In the genomic region with DNA sequence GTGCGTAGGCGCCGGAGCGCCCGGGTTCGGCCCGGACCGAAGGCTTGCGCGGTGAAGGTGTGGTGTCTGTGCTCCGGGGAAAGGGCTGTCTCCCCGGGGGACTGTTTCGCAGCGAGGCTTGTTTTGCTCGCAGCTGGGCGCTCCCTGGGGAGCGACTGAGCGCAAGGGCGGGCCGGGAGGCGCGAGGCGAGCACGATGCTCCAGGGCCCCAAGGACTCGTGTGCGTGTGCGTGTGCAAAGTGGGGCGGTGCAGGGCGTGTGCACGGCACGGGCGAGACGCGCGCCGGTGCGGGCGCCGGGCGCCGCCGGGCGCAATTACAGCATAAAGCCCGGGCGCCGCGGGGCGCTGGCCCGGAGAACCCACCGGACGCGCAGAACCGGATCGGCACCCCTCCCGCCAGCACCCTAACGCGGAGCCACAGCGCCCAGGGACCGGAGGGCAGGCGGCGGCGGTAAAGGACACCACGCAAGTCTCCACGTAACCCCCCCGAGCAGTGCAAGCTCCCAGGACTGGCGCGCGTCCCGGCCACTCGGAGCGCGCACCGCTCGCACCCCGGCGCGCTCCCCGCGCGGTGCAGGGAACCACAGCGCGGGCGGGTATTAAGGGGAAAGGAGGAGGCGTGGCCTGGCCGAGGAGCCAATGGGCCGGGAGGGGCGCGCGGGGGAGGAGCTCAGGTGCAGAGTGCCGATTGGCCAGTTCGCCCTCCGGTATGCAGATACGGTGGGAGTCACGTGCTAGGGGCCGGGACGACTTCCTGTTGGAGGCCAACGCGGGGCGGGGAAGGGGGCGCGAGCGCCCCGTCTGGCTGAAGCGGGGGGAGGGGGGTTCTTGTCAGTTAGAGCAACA, we compare ENCODE assay signal across 1 cellular context.
TF ChIP-seq lines count a peak whose summit lies in the region.

A gene with protein sequence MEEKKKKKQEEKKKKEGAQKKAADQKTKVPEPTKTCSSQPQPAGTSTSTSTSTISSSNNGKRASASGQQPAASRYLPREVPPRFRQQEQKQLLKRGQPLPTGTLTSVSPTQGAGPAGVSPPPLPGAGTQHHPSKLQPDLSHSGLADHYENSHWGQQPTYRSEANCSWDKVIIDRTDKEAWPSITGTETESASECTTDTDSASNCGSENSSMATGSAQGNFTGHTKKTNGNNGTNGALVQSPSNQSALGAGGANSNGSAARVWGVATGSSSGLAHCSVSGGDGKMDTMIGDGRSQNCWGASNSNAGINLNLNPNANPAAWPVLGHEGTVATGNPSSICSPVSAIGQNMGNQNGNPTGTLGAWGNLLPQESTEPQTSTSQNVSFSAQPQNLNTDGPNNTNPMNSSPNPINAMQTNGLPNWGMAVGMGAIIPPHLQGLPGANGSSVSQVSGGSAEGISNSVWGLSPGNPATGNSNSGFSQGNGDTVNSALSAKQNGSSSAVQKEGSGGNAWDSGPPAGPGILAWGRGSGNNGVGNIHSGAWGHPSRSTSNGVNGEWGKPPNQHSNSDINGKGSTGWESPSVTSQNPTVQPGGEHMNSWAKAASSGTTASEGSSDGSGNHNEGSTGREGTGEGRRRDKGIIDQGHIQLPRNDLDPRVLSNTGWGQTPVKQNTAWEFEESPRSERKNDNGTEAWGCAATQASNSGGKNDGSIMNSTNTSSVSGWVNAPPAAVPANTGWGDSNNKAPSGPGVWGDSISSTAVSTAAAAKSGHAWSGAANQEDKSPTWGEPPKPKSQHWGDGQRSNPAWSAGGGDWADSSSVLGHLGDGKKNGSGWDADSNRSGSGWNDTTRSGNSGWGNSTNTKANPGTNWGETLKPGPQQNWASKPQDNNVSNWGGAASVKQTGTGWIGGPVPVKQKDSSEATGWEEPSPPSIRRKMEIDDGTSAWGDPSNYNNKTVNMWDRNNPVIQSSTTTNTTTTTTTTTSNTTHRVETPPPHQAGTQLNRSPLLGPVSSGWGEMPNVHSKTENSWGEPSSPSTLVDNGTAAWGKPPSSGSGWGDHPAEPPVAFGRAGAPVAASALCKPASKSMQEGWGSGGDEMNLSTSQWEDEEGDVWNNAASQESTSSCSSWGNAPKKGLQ (N-terminal part only) (plus strand): TSS at position 835 of the 847 bp plus-strand sequence. CDS start 45,504 bp downstream, outside the sequence.

TF ChIP-seq in HepG2, 621 proteins besides CTCF, POLR2A, EP300 and RAD21 (continued from another document and continues in another):
- TF ChIP-seq SPEN (CRISPR knock-in tag; IDR thresholded peaks at IDR 0.05; ENCODE audit: low read depth) (peak; percentile 89; the same call in 1 of the 2 replicates), KAT8 (CRISPR knock-in tag; IDR thresholded peaks at IDR 0.05) (peak; percentile 87), ARHGAP35 (CRISPR knock-in tag; IDR thresholded peaks at IDR 0.05; ENCODE audit: borderline replicate concordance) (peak; percentile 92; the same call in 1 of the 2 replicates), ZNF33B (CRISPR knock-in tag; IDR thresholded peaks at IDR 0.05) (0 out of 2 replicates have a peak, but pooled peaks have one; percentile 66), ZNF766 (CRISPR knock-in tag; IDR thresholded peaks at IDR 0.05; ENCODE audit: borderline replicate concordance) (peak; percentile 74), JUNB (CRISPR knock-in tag; IDR thresholded peaks at IDR 0.05; ENCODE audit: borderline replicate concordance) (no peak), ZNF781 (CRISPR knock-in tag; IDR thresholded peaks at IDR 0.05; ENCODE audit: borderline replicate concordance, not compliant biosample characterization) (peak; percentile 2), ZFP1 (CRISPR knock-in tag; IDR thresholded peaks at IDR 0.05) (no peak), CHCHD3 (CRISPR knock-in tag; IDR thresholded peaks at IDR 0.05) (peak; percentile 98), MAZ (IDR thresholded peaks at IDR 0.05; ENCODE audit: borderline replicate concordance, low read depth, low read length) (peak; percentile 99), MAZ (CRISPR knock-in tag; IDR thresholded peaks at IDR 0.05; ENCODE audit: low read depth) (peak; percentile 100), NR2F6 (IDR thresholded peaks at IDR 0.05) (no peak), NR2F6 (CRISPR knock-in tag; IDR thresholded peaks at IDR 0.05) (0 out of 2 replicates have a peak, but pooled peaks have one; percentile 17), RAD51 (IDR thresholded peaks at IDR 0.05; ENCODE audit: borderline replicate concordance) (peak; percentile 91), NR2F1 (CRISPR knock-in tag; IDR thresholded peaks at IDR 0.05) (peak in 1 of 2 experiments; percentile 42; a peak in 1 of 4 replicates), MEIS2 (CRISPR knock-in tag; IDR thresholded peaks at IDR 0.05) (peak; percentile 44; the same call in 1 of the 2 replicates), FOXC1 (CRISPR knock-in tag; IDR thresholded peaks at IDR 0.05; ENCODE audit: borderline replicate concordance) (peak; percentile 79), KDM4B (CRISPR knock-in tag; IDR thresholded peaks at IDR 0.05) (no peak), ZNF891 (CRISPR knock-in tag; IDR thresholded peaks at IDR 0.05) (peak; percentile 89), CHD2 (IDR thresholded peaks at IDR 0.05; ENCODE audit: low read depth, low read length) (no peak), NCOA2 (CRISPR knock-in tag; IDR thresholded peaks at IDR 0.05) (no peak; the same call in 1 of the 2 replicates), AGO1 (IDR thresholded peaks at IDR 0.05; ENCODE audit: low read depth, low read length, poor library complexity, severe bottlenecking) (peak; percentile 66), STAT5B (CRISPR knock-in tag; IDR thresholded peaks at IDR 0.05) (peak; percentile 82), EZH2 (conservative IDR thresholded peaks at IDR 0.05; ENCODE audit: low read depth, low read length) (no peak; the same call in 1 of the 2 replicates), CBX1 (IDR thresholded peaks at IDR 0.05; ENCODE audit: low read depth) (peak; percentile 78), FOXA3 (CRISPR knock-in tag; IDR thresholded peaks at IDR 0.05) (no peak; the same call in none of the 2 replicates), ISX (CRISPR knock-in tag; conservative IDR thresholded peaks at IDR 0.05) (no peak), XRCC5 (optimal IDR thresholded peaks at IDR 0.05; ENCODE audit: low read length) (peak; percentile 45), ZNF382 (CRISPR knock-in tag; IDR thresholded peaks at IDR 0.05; ENCODE audit: borderline replicate concordance) (no peak), ZNF773 (CRISPR knock-in tag; IDR thresholded peaks at IDR 0.05; ENCODE audit: borderline replicate concordance) (no peak; the same call in 1 of the 2 replicates), RXRA (CRISPR knock-in tag; IDR thresholded peaks at IDR 0.05) (peak; percentile 66; the same call in 1 of the 2 replicates), RORA (CRISPR knock-in tag; IDR thresholded peaks at IDR 0.05) (no peak), HDAC2 (CRISPR knock-in tag; IDR thresholded peaks at IDR 0.05) (no peak; the same call in 1 of the 2 replicates), ZNF20 (CRISPR knock-in tag; IDR thresholded peaks at IDR 0.05) (no peak)
- TF ChIP-seq, protein P1, sequence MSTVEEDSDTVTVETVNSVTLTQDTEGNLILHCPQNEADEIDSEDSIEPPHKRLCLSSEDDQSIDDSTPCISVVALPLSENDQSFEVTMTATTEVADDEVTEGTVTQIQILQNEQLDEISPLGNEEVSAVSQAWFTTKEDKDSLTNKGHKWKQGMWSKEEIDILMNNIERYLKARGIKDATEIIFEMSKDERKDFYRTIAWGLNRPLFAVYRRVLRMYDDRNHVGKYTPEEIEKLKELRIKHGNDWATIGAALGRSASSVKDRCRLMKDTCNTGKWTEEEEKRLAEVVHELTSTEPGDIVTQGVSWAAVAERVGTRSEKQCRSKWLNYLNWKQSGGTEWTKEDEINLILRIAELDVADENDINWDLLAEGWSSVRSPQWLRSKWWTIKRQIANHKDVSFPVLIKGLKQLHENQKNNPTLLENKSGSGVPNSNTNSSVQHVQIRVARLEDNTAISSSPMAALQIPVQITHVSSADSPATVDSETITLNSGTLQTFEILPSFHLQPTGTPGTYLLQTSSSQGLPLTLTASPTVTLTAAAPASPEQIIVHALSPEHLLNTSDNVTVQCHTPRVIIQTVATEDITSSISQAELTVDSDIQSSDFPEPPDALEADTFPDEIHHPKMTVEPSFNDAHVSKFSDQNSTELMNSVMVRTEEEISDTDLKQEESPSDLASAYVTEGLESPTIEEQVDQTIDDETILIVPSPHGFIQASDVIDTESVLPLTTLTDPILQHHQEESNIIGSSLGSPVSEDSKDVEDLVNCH (CRISPR knock-in tag; IDR thresholded peaks at IDR 0.05), result no peak; the same call in 1 of the 2 replicates
- TF ChIP-seq, protein P2, sequence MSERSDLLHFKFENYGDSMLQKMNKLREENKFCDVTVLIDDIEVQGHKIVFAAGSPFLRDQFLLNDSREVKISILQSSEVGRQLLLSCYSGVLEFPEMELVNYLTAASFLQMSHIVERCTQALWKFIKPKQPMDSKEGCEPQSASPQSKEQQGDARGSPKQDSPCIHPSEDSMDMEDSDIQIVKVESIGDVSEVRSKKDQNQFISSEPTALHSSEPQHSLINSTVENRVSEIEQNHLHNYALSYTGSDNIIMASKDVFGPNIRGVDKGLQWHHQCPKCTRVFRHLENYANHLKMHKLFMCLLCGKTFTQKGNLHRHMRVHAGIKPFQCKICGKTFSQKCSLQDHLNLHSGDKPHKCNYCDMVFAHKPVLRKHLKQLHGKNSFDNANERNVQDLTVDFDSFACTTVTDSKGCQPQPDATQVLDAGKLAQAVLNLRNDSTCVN (CRISPR knock-in tag; IDR thresholded peaks at IDR 0.05; ENCODE audit: borderline replicate concordance), result peak; percentile 30; the same call in 1 of the 2 replicates
- TF ChIP-seq, protein P3, sequence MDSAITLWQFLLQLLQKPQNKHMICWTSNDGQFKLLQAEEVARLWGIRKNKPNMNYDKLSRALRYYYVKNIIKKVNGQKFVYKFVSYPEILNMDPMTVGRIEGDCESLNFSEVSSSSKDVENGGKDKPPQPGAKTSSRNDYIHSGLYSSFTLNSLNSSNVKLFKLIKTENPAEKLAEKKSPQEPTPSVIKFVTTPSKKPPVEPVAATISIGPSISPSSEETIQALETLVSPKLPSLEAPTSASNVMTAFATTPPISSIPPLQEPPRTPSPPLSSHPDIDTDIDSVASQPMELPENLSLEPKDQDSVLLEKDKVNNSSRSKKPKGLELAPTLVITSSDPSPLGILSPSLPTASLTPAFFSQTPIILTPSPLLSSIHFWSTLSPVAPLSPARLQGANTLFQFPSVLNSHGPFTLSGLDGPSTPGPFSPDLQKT (CRISPR knock-in tag; IDR thresholded peaks at IDR 0.05; ENCODE audit: borderline replicate concordance), result 0 out of 2 replicates have a peak, but pooled peaks have one; percentile 11
- TF ChIP-seq, protein P4, sequence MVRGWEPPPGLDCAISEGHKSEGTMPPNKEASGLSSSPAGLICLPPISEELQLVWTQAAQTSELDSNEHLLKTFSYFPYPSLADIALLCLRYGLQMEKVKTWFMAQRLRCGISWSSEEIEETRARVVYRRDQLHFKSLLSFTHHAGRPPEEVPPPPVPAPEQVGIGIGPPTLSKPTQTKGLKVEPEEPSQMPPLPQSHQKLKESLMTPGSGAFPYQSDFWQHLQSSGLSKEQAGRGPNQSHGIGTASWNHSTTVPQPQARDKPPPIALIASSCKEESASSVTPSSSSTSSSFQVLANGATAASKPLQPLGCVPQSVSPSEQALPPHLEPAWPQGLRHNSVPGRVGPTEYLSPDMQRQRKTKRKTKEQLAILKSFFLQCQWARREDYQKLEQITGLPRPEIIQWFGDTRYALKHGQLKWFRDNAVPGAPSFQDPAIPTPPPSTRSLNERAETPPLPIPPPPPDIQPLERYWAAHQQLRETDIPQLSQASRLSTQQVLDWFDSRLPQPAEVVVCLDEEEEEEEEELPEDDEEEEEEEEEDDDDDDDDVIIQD (CRISPR knock-in tag; IDR thresholded peaks at IDR 0.05; ENCODE audit: low read depth), result peak; percentile 89
- TF ChIP-seq, protein P5, sequence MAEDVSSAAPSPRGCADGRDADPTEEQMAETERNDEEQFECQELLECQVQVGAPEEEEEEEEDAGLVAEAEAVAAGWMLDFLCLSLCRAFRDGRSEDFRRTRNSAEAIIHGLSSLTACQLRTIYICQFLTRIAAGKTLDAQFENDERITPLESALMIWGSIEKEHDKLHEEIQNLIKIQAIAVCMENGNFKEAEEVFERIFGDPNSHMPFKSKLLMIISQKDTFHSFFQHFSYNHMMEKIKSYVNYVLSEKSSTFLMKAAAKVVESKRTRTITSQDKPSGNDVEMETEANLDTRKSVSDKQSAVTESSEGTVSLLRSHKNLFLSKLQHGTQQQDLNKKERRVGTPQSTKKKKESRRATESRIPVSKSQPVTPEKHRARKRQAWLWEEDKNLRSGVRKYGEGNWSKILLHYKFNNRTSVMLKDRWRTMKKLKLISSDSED (CRISPR knock-in tag; IDR thresholded peaks at IDR 0.05), result peak; percentile 83; the same call in 1 of the 2 replicates
- TF ChIP-seq, protein P6, sequence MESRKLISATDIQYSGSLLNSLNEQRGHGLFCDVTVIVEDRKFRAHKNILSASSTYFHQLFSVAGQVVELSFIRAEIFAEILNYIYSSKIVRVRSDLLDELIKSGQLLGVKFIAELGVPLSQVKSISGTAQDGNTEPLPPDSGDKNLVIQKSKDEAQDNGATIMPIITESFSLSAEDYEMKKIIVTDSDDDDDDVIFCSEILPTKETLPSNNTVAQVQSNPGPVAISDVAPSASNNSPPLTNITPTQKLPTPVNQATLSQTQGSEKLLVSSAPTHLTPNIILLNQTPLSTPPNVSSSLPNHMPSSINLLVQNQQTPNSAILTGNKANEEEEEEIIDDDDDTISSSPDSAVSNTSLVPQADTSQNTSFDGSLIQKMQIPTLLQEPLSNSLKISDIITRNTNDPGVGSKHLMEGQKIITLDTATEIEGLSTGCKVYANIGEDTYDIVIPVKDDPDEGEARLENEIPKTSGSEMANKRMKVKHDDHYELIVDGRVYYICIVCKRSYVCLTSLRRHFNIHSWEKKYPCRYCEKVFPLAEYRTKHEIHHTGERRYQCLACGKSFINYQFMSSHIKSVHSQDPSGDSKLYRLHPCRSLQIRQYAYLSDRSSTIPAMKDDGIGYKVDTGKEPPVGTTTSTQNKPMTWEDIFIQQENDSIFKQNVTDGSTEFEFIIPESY (CRISPR knock-in tag; IDR thresholded peaks at IDR 0.05), result no peak
- TF ChIP-seq, protein P7, sequence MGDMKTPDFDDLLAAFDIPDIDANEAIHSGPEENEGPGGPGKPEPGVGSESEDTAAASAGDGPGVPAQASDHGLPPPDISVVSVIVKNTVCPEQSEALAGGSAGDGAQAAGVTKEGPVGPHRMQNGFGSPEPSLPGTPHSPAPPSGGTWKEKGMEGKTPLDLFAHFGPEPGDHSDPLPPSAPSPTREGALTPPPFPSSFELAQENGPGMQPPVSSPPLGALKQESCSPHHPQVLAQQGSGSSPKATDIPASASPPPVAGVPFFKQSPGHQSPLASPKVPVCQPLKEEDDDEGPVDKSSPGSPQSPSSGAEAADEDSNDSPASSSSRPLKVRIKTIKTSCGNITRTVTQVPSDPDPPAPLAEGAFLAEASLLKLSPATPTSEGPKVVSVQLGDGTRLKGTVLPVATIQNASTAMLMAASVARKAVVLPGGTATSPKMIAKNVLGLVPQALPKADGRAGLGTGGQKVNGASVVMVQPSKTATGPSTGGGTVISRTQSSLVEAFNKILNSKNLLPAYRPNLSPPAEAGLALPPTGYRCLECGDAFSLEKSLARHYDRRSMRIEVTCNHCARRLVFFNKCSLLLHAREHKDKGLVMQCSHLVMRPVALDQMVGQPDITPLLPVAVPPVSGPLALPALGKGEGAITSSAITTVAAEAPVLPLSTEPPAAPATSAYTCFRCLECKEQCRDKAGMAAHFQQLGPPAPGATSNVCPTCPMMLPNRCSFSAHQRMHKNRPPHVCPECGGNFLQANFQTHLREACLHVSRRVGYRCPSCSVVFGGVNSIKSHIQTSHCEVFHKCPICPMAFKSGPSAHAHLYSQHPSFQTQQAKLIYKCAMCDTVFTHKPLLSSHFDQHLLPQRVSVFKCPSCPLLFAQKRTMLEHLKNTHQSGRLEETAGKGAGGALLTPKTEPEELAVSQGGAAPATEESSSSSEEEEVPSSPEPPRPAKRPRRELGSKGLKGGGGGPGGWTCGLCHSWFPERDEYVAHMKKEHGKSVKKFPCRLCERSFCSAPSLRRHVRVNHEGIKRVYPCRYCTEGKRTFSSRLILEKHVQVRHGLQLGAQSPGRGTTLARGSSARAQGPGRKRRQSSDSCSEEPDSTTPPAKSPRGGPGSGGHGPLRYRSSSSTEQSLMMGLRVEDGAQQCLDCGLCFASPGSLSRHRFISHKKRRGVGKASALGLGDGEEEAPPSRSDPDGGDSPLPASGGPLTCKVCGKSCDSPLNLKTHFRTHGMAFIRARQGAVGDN (CRISPR knock-in tag; IDR thresholded peaks at IDR 0.05), result peak; percentile 98
